Comparison of ENCODE assay signal across 1 cellular context in the genomic region with DNA sequence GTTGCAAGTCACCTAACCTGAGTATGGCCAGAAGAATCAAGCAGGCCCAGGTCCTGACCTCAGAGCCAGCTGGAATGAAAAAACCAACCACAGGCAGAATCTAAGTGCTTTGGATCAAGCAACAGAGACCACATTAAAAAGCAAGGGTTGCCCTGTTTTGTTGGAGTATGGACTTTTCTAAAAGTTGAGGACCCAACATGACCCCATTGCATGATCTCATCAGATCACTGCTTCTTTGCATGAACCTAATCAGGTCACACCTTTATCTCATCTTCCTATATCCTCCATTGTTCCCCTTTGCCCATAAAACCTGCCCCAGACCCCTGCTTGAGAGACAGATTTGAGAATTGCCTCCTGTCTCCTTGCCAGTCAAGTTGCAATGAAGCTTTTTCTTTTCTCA.
A peak's percentile ranks its signal among the peaks of the same experiment; 100 is the strongest.
TF ChIP-seq lines count a peak whose summit lies in the region.

No MANE protein-coding gene starts in this region.

TF ChIP-seq in K562, 482 proteins besides CTCF, POLR2A, EP300 and RAD21:
- peak; percentile 51 for TF ChIP-seq PRDM10 (IDR thresholded peaks at IDR 0.05; ENCODE audit: partially characterized antibody)
- no peak for TF ChIP-seq MITF (IDR thresholded peaks at IDR 0.05)
- no peak for TF ChIP-seq MEIS2 (IDR thresholded peaks at IDR 0.05; ENCODE audit: partially characterized antibody)
TF ChIP-seq in K562: peak in this region for 1.
